25 cellular contexts compared by ENCODE assay signal in the genomic region with DNA sequence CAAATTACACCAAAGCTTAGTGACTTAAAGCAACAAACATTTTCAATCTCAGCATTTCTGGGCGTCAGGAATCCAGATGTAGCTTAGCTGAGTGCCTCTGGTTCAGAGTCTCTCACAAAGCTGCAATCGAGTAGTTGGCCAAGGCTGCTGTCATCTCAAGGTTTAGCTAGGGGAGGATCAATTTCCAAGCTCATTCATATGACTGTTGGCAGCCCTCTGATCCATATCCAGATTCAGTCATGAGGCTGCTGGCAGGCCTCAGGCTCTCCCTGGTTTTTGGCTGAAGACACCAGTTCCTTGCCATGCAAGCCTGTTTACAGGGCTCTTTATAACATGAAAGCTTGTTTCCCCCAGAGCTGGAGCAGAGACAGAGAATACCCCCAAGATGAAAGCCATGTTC.
"Had no signal": no experiment of that assay in that cellular context is flagged by ENCODE, and none has a peak within 500 bp of the region (broad histone marks: within the 10 kb centered on the region; RNA-seq: fewer than 3 reads in every experiment).

No MANE protein-coding gene starts in this region.

- H3K27ac ChIP-seq: left ventricle myocardium inferior, ovary, prostate gland, right atrium auricular region, right lobe of liver, tibial nerve, upper lobe of left lung, vagina had no signal

- H3K36me3 Mint-ChIP-seq: memory B cell; naive thymus-derived CD4-positive, alpha-beta T cell; natural killer cell treated with Interleukin-12 subunit alpha and Interleukin-12 subunit beta and Interleukin-15 and Interleukin-18, amount 100 ng/mL, for 72 hours; stimulated activated memory B cell treated with anti-CD40 and anti-IgM and Interleukin-4, amounts not matched to agents 10 μg/mL and 1 μg/mL and 100 μg/mL, for 72 hours had no signal

- H3K4me2 ChIP-seq: smooth muscle cell had no signal

- H3K4me3 Mint-ChIP-seq: memory B cell; naive thymus-derived CD4-positive, alpha-beta T cell; natural killer cell treated with Interleukin-12 subunit alpha and Interleukin-12 subunit beta and Interleukin-15 and Interleukin-18, amount 100 ng/mL, for 72 hours; stimulated activated memory B cell treated with anti-CD40 and anti-IgM and Interleukin-4, amounts not matched to agents 10 μg/mL and 1 μg/mL and 100 μg/mL, for 72 hours; stimulated activated naive CD8-positive, alpha-beta T cell treated with anti-CD3 and anti-CD28 coated beads, Interleukin-15, amount 100 ng/mL, for 72 hours had no signal

- H3K27me3 Mint-ChIP-seq: natural killer cell treated with Interleukin-12 subunit alpha and Interleukin-12 subunit beta and Interleukin-15 and Interleukin-18, amount 100 ng/mL, for 72 hours; stimulated activated memory B cell treated with anti-CD40 and anti-IgM and Interleukin-4, amounts not matched to agents 10 μg/mL and 1 μg/mL and 100 μg/mL, for 72 hours; stimulated activated naive CD8-positive, alpha-beta T cell treated with anti-CD3 and anti-CD28 coated beads, Interleukin-15, amount 100 ng/mL, for 72 hours had no signal

- H3K27ac Mint-ChIP-seq: memory B cell; naive thymus-derived CD4-positive, alpha-beta T cell; natural killer cell treated with Interleukin-12 subunit alpha and Interleukin-12 subunit beta and Interleukin-15 and Interleukin-18, amount 100 ng/mL, for 72 hours; stimulated activated memory B cell treated with anti-CD40 and anti-IgM and Interleukin-4, amounts not matched to agents 10 μg/mL and 1 μg/mL and 100 μg/mL, for 72 hours; stimulated activated naive CD8-positive, alpha-beta T cell treated with anti-CD3 and anti-CD28 coated beads, Interleukin-15, amount 100 ng/mL, for 72 hours had no signal

- H3K36me3 ChIP-seq: left ventricle myocardium inferior, ovary, prostate gland, right atrium auricular region, right lobe of liver, tibial nerve, upper lobe of left lung, vagina had no signal

- H3K4me3 ChIP-seq: left ventricle myocardium inferior, lung, mucosa of descending colon, ovary, prostate gland, right atrium auricular region, right lobe of liver, smooth muscle cell, tibial nerve, upper lobe of left lung, vagina had no signal

- ATAC-seq: mucosa of descending colon; naive thymus-derived CD4-positive, alpha-beta T cell; natural killer cell treated with Interleukin-12 subunit alpha and Interleukin-12 subunit beta and Interleukin-15 and Interleukin-18, amount 100 ng/mL, for 72 hours; right lobe of liver; stimulated activated memory B cell treated with anti-CD40 and anti-IgM and Interleukin-4, amounts not matched to agents 10 μg/mL and 1 μg/mL and 100 μg/mL, for 72 hours; stimulated activated naive CD8-positive, alpha-beta T cell treated with anti-CD3 and anti-CD28 coated beads, Interleukin-15, amount 100 ng/mL, for 72 hours had no signal

- H3K4me1 ChIP-seq: left ventricle myocardium inferior, prostate gland, right atrium auricular region, right lobe of liver, tibial nerve, upper lobe of left lung, vagina had no signal

- DNase-seq: islet precursor cell; left ventricle myocardium inferior; midbrain; mucosa of descending colon; naive thymus-derived CD4-positive, alpha-beta T cell; ovary; posterior cingulate gyrus; right lobe of liver; stimulated activated CD4-positive, alpha-beta T cell treated with anti-CD3 and anti-CD28 coated beads, Interleukin-1b, Interleukin-23, amount 100 ng/mL, for 48 hours; stimulated activated CD4-positive, alpha-beta T cell treated with anti-CD3 and anti-CD28 coated beads, Interleukin-2, amount 100 ng/mL, for 48 hours; stimulated activated CD4-positive, alpha-beta T cell treated with anti-CD3 and anti-CD28 coated beads, Interleukin-4, amount 100 ng/mL, for 4 hours; stimulated activated CD8-positive, alpha-beta memory T cell treated with anti-CD3 and anti-CD28 coated beads, Interleukin-4, amount 100 ng/mL, for 48 hours; stimulated activated naive CD4-positive, alpha-beta T cell treated with Interleukin-2 at 50 U/mL for 16 hours; stimulated activated naive CD8-positive, alpha-beta T cell treated with anti-CD3 and anti-CD28 coated beads, Interleukin-15, amount 100 ng/mL, for 72 hours; substantia nigra; upper lobe of left lung had no signal

- H3K27me3 ChIP-seq: ovary, right atrium auricular region, right lobe of liver, tibial nerve, upper lobe of left lung, vagina had no signal

- H3K9me3 ChIP-seq: left ventricle myocardium inferior, mucosa of descending colon, ovary, prostate gland, right atrium auricular region, right lobe of liver, tibial nerve, upper lobe of left lung, vagina had no signal

- H3K9me3 Mint-ChIP-seq: memory B cell; stimulated activated memory B cell treated with anti-CD40 and anti-IgM and Interleukin-4, amounts not matched to agents 10 μg/mL and 1 μg/mL and 100 μg/mL, for 72 hours had no signal

- H3K4me1 Mint-ChIP-seq: stimulated activated memory B cell treated with anti-CD40 and anti-IgM and Interleukin-4, amounts not matched to agents 10 μg/mL and 1 μg/mL and 100 μg/mL, for 72 hours; stimulated activated naive CD8-positive, alpha-beta T cell treated with anti-CD3 and anti-CD28 coated beads, Interleukin-15, amount 100 ng/mL, for 72 hours had no signal
